14 cellular contexts compared by ENCODE assay signal in the genomic region with DNA sequence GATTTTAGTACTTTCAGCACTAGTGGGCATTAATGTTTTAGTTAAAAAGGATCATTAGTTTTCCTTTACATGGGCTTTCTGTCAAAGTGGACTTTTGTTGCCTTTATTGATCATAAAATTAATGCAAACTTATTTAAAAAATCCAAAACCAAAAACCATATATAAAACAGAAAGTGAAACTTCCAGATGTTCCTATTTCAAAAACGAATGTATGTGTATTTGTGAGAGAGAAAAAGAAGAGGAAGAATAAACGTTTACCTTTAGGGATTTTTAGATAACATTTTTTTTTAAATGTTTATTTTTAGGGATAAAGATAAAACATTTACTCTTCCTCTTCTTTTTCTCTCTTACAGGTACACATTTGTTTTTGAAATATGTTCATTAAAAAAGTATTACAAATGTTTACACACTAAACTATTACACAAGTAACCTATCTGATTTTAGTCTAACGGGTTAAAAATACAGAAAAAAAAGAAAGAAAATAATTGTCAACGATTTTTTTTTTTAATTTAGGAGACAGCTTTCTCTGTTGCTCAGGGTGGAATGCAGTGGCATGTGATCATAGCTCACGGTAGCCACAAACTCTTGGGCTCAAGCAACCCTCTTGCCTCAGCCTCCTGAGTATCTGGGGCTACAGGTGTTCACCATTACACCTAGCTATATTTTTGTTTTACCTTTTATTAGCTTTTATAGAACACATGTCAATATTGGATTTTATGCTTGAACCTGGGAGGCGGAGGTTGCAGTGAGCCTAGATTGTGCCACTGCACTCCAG. TPM values are rescaled to one million over a fixed set of nuclear protein-coding genes. Genes with fewer than 3 reads are reported as not detected.
A peak's percentile ranks its signal among the peaks of the same experiment; 100 is the strongest.
DNase-seq lines count a peak whose midpoint lies in the region; ATAC-seq, FAIRE-seq and TF ChIP-seq lines count a peak whose summit lies in the region.
"Had no signal": no experiment of that assay in that cellular context is flagged by ENCODE, and none has a peak within 500 bp of the region (broad histone marks: within the 10 kb centered on the region; RNA-seq: fewer than 3 reads in every experiment).

No MANE protein-coding gene starts in this region.

- no peak for TF ChIP-seq CTCF in upper lobe of left lung (IDR thresholded peaks at IDR 0.05)
- no peak for TF ChIP-seq CTCF in smooth muscle cell (IDR thresholded peaks at IDR 0.05; ENCODE audit: borderline replicate concordance, insufficient read depth, poor library complexity, severe bottlenecking)

- no peak for TF ChIP-seq EP300 in upper lobe of left lung (IDR thresholded peaks at IDR 0.05)

- TF ChIP-seq POLR2A in upper lobe of left lung (IDR thresholded peaks at IDR 0.05), result no peak

- peaks cover 27% of the 10 kb centered on the region for H4K20me1 ChIP-seq in smooth muscle cell (ENCODE audit: low read depth)

- H3K9me3 ChIP-seq in upper lobe of left lung, result no peaks in the 10 kb centered on the region
- no peaks in the 10 kb centered on the region for H3K9me3 ChIP-seq in smooth muscle cell (replicated peaks; ENCODE audit: low read depth)

- peaks cover 35% of the 10 kb centered on the region for H3K36me3 Mint-ChIP-seq in activated naive CD4-positive, alpha-beta T cell treated with anti-CD3 and anti-CD28 coated beads, Interleukin-2, amount 10 ng/mL, durations not matched to agents 7 days and 5 days

- H3K79me2 ChIP-seq in smooth muscle cell (ENCODE audit: low read depth), result peaks cover 51% of the 10 kb centered on the region

- H3K27me3 ChIP-seq in upper lobe of left lung, result no peaks in the 10 kb centered on the region
- no peaks in the 10 kb centered on the region for H3K27me3 ChIP-seq in smooth muscle cell (ENCODE audit: low read depth)

- H3K9me3 Mint-ChIP-seq in activated naive CD4-positive, alpha-beta T cell treated with anti-CD3 and anti-CD28 coated beads, Interleukin-2, amount 10 ng/mL, durations not matched to agents 7 days and 5 days, result no peaks in the 10 kb centered on the region
- H3K9me3 Mint-ChIP-seq: nephron had no signal

- ATAC-seq in upper lobe of left lung (ENCODE audit: low FRiP score in 2 of 2) (no peak), HG02884 (IDR thresholded peaks at IDR 0.05; ENCODE audit: unreplicated experiment) (no peak)

- no peak for DNase-seq in activated naive CD4-positive, alpha-beta T cell treated with anti-CD3 and anti-CD28 coated beads, Interleukin-2, amount 10 ng/mL, durations not matched to agents 7 days and 5 days
- no peak for DNase-seq in activated naive CD4-positive, alpha-beta T cell treated with anti-CD3 and anti-CD28 coated beads, Interleukin-2, amount 50 U/mL, for 16 hours
- DNase-seq in RCC 7860 (ENCODE audit: low spot score), result no peak
- no peak for DNase-seq in frontal cortex (ENCODE audit: low spot score in 2 of 2)
- no peak for DNase-seq in upper lobe of left lung
- no peak for DNase-seq in SIG-M5 (lab: John Stamatoyannopoulos, UW)
- DNase-seq in smooth muscle cell (lab: John Stamatoyannopoulos, UW; ENCODE audit: unreplicated experiment), result no peak
- DNase-seq: activated gamma-delta T cell, AML-193, NCI-H510A, SHP77, WERI-Rb-1 had no signal

- H3K27ac ChIP-seq in upper lobe of left lung (peak overlapping the region in 3 of 4 donors; percentile 15 to 40 (median 34)), smooth muscle cell (ENCODE audit: low read depth) (no peak overlapping the region)
- H3K27ac ChIP-seq: WERI-Rb-1 had no signal

- peaks cover 0 to 9% (median 6%) of the 10 kb centered on the region in 4 donors for H3K4me1 ChIP-seq in upper lobe of left lung
- H3K4me1 ChIP-seq in smooth muscle cell (ENCODE audit: low read depth), result no peaks in the 10 kb centered on the region

- peak overlapping the region; percentile 54 for H3K4me3 Mint-ChIP-seq in activated naive CD4-positive, alpha-beta T cell treated with anti-CD3 and anti-CD28 coated beads, Interleukin-2, amount 10 ng/mL, durations not matched to agents 7 days and 5 days
- H3K4me3 Mint-ChIP-seq: nephron had no signal

- FAIRE-seq in RCC 7860 (lab: Jason Lieb, UNC) (peak; percentile 21), frontal cortex (lab: Jason Lieb, UNC) (peak; percentile 86)

- H2AFZ ChIP-seq in smooth muscle cell (ENCODE audit: low read depth), result no peak overlapping the region

- no peak overlapping the region for H3K4me2 ChIP-seq in smooth muscle cell

- H3K4me3 ChIP-seq in upper lobe of left lung, result peak overlapping the region in 2 of 4 donors; percentile 2 to 15
- no peak overlapping the region for H3K4me3 ChIP-seq in smooth muscle cell

- H3K9ac ChIP-seq in smooth muscle cell (ENCODE audit: low read depth), result no peak overlapping the region

- 28 to 38% methylated on average over 6 of the region's 6 CpGs for WGBS in upper lobe of left lung, 2 donors
- WGBS in smooth muscle cell (ENCODE audit: low lambda C conversion rate), result 96% methylated on average over 6 of the region's 6 CpGs

- CTCF ChIA-PET in activated naive CD4-positive, alpha-beta T cell treated with anti-CD3 and anti-CD28 coated beads, Interleukin-2, amount 10 ng/mL, durations not matched to agents 7 days and 5 days (lab: Charles Lee), result interaction anchor here (0.6 to 0.7 kb wide), 2 partner anchors 9 to 170 kb away, joined by 3 read pairs; no protein-coding TSS in a partner anchor

- H3K27ac Mint-ChIP-seq in activated naive CD4-positive, alpha-beta T cell treated with anti-CD3 and anti-CD28 coated beads, Interleukin-2, amount 10 ng/mL, durations not matched to agents 7 days and 5 days, result peak overlapping the region; percentile 81
- H3K27ac Mint-ChIP-seq: nephron had no signal

- H3K27me3 Mint-ChIP-seq in activated naive CD4-positive, alpha-beta T cell treated with anti-CD3 and anti-CD28 coated beads, Interleukin-2, amount 10 ng/mL, durations not matched to agents 7 days and 5 days, result no peaks in the 10 kb centered on the region

- no peaks in the 10 kb centered on the region for H3F3A ChIP-seq in smooth muscle cell (ENCODE audit: low read depth)

- peaks cover 10 to 61% (median 32%) of the 10 kb centered on the region in 4 donors for H3K36me3 ChIP-seq in upper lobe of left lung
- peaks cover 23% of the 10 kb centered on the region for H3K36me3 ChIP-seq in smooth muscle cell (ENCODE audit: low read depth)

- peaks cover 8% of the 10 kb centered on the region for H3K4me1 Mint-ChIP-seq in activated naive CD4-positive, alpha-beta T cell treated with anti-CD3 and anti-CD28 coated beads, Interleukin-2, amount 10 ng/mL, durations not matched to agents 7 days and 5 days
- H3K4me1 Mint-ChIP-seq: nephron had no signal

RNA-seq across cellular contexts. Expression of a gene that starts 16.8 kb away (rescaled TPM):
- total RNA-seq in frontal cortex, result 26.1 TPM
- 10 to 100 TPM; 11.3 to 22.2 (median 13.4) TPM for total RNA-seq in upper lobe of left lung
- 24.2 and 32.1 TPM in 2 replicates for total RNA-seq in smooth muscle cell
- 5.1 and 7.1 TPM in 2 replicates for polyA plus RNA-seq in smooth muscle cell
